Comparison of ENCODE assay signal across 8 cellular contexts in genomic region chr15:90201150-90201943, GRCh38. TPM values are rescaled to one million over a fixed set of nuclear protein-coding genes. Genes with fewer than 3 reads are reported as not detected.
A peak's percentile ranks its signal among the peaks of the same experiment; 100 is the strongest.
DNase-seq lines count a peak whose midpoint lies in the region; ATAC-seq and TF ChIP-seq lines count a peak whose summit lies in the region.

Gene SEMA4B, plus strand, starts transcription at chr15:90201330. Its CDS starts 249 bp downstream, at chr15:90201579.

- no peak for TF ChIP-seq CTCF in adrenal gland (IDR thresholded peaks at IDR 0.05)
- TF ChIP-seq CTCF in psoas muscle (IDR thresholded peaks at IDR 0.05), result no peak
- no peak for TF ChIP-seq CTCF in vagina (IDR thresholded peaks at IDR 0.05)

- DNase-seq in G401 (ENCODE audit: low spot score) (peak; percentile 58), T-helper 1 cell (peak; percentile 54 to 74 (median 64)), adrenal gland (peak; percentile 50 to 80 (median 71)), left ventricle myocardium superior (peak; percentile 87), psoas muscle (peak; percentile 74 to 77), vagina (ENCODE audit: extremely low spot score in 2 of 2) (no peak)

- H3K4me1 ChIP-seq in adrenal gland (replicated peaks in 1 of 2), result peaks cover 26 to 65% of the 10 kb centered on the region in 2 donors
- peaks cover 10% of the 10 kb centered on the region for H3K4me1 ChIP-seq in psoas muscle
- H3K4me1 ChIP-seq in vagina, result peaks cover 60% of the 10 kb centered on the region

- no peaks in the 10 kb centered on the region for H3K27me3 ChIP-seq in adrenal gland
- no peaks in the 10 kb centered on the region for H3K27me3 ChIP-seq in psoas muscle (ENCODE audit: insufficient read depth in 3 of 3, low read length in 2 of 3)
- H3K27me3 ChIP-seq in vagina, result no peaks in the 10 kb centered on the region

- TF ChIP-seq POLR2A in adrenal gland (IDR thresholded peaks at IDR 0.05), result peak in 1 of 2 donors; percentile 51
- no peak for TF ChIP-seq POLR2A in vagina (IDR thresholded peaks at IDR 0.05)

- intact Hi-C loops in adrenal gland (cut with DNase I), result no loop called here
- intact Hi-C loops in left ventricle myocardium superior (cut with micrococcal nuclease), result no loop called here
- intact Hi-C loops in psoas muscle (cut with DNase I), result no loop called here
- intact Hi-C loops in vagina (cut with DNase I), result no loop called here

- H3K9me3 ChIP-seq in KOPT-K1 (ENCODE audit: insufficient read depth, low read length, poor library complexity, severe bottlenecking) (no peaks in the 10 kb centered on the region), adrenal gland (replicated peaks in 1 of 3) (no peaks in the 10 kb centered on the region), psoas muscle (no peaks in the 10 kb centered on the region), vagina (no peaks in the 10 kb centered on the region)

- WGBS in adrenal gland, 4 donors, result 0 to 2% (median 1%) methylated on average over 16 to 86 of the region's 86 CpGs
- WGBS in psoas muscle, 3 donors, result 0 to 3% (median 0%) methylated on average over 23 to 86 of the region's 86 CpGs

- H3K27ac ChIP-seq in KOPT-K1 (ENCODE audit: low read depth, low read length, poor library complexity, severe bottlenecking) (peak within 1 kb of the TSS; percentile 71), adrenal gland (peak within 1 kb of the TSS in 4 of 5 donors; percentile 49 to 86 (median 69)), psoas muscle (peak within 1 kb of the TSS; percentile 60), vagina (peak within 1 kb of the TSS; percentile 86)

- H3K4me3 ChIP-seq in adrenal gland (peak within 1 kb of the TSS; percentile 67 to 87 (median 70)), psoas muscle (peak within 1 kb of the TSS; percentile 88), vagina (peak within 1 kb of the TSS; percentile 89 to 90)

- H3K36me3 ChIP-seq in KOPT-K1 (ENCODE audit: insufficient read depth, low read length) (no peaks in the 10 kb centered on the region), adrenal gland (replicated peaks in 1 of 2) (no peaks in the 10 kb centered on the region), psoas muscle (ENCODE audit: insufficient read depth in 1 of 2, low read depth in 1 of 2) (no peaks in the 10 kb centered on the region), vagina (no peaks in the 10 kb centered on the region)

- ATAC-seq in GM21723 (IDR thresholded peaks at IDR 0.05; ENCODE audit: unreplicated experiment), result peak; percentile 88
- peak; percentile 90 for ATAC-seq in left ventricle myocardium superior
- ATAC-seq in psoas muscle, result peak; percentile 72 to 86 (median 82)

- in situ Hi-C loops in G401 (cut with HindIII; ENCODE audit: low sequenced_read_pairs), result no loop called here

RNA-seq across cellular contexts. Expression of gene SEMA4B, which starts in this region (rescaled TPM):
- 7.1 and 25.4 TPM in 2 replicates for total RNA-seq in G401 (2014; rRNA removed; shearing (Covaris generic))
- total RNA-seq in adrenal gland (100 to 1,000 TPM in 4 of 8 donors, 10 to 100 TPM in 4; 27.5 to 155 (median 97.3) TPM), left ventricle myocardium superior (23.9 TPM), psoas muscle (10 to 100 TPM in 1 of 4 donors, 1 to 10 TPM in 3; 4.4 to 10.8 (median 4.5) TPM), vagina (205 TPM)
- polyA plus RNA-seq in adrenal gland (10 to 100 TPM; 20.2 to 50.3 (median 41.6) TPM), psoas muscle (1 to 10 TPM; 1.4 to 3.3 (median 1.8) TPM)

Comparison
In these comparisons a context has a peak if more than half of its experiments do, and no peak if none do; other contexts are left out.
1. RNA of gene SEMA4B (polyA plus RNA-seq): 20.2 to 50.3 TPM in adrenal gland; 1.4 to 3.3 TPM in psoas muscle; every median in the first group is over 4 times any median in the second.
2. DNase-seq: peak in G401 (single experiment), T-helper 1 cell (5 of 5), adrenal gland (7 of 7), left ventricle myocardium superior (single experiment) and psoas muscle (2 of 2); none in vagina (0 of 2).
3. Peak in every context shown above with its lines, with median percentiles within 50 percentile points of each other: ATAC-seq, H3K27ac ChIP-seq and H3K4me3 ChIP-seq.